8 cellular contexts compared by ENCODE assay signal in genomic region chr19:11323601-11324078, GRCh38. TPM values are rescaled to one million over a fixed set of nuclear protein-coding genes. Genes with fewer than 3 reads are reported as not detected.
A peak's percentile ranks its signal among the peaks of the same experiment; 100 is the strongest.
DNase-seq lines count a peak whose midpoint lies in the region; ATAC-seq and TF ChIP-seq lines count a peak whose summit lies in the region.

No MANE protein-coding gene starts in this region.

- no peak overlapping the region for H3K9ac ChIP-seq in skeletal muscle satellite cell (ENCODE audit: low read depth, low read length)

- TF ChIP-seq CTCF in RWPE2 (IDR thresholded peaks at IDR 0.05; ENCODE audit: poor library complexity, severe bottlenecking) (no peak), epithelial cell of proximal tubule (conservative IDR thresholded peaks at IDR 0.05; ENCODE audit: low read depth, low read length) (no peak)

- H3K27me3 ChIP-seq in RWPE2 (ENCODE audit: insufficient read depth, poor library complexity, severe bottlenecking) (no peaks in the 10 kb centered on the region), skeletal muscle satellite cell (ENCODE audit: control insufficient read depth, insufficient read depth, low read length) (no peaks in the 10 kb centered on the region)

- H3K4me3 ChIP-seq in RWPE2 (ENCODE audit: severe bottlenecking) (no peak overlapping the region), epithelial cell of proximal tubule (ENCODE audit: low read depth, low read length) (peak overlapping the region; percentile 11), skeletal muscle satellite cell (ENCODE audit: low read length) (peak overlapping the region; percentile 52)

- peak overlapping the region; percentile 77 for H3K27ac ChIP-seq in RWPE2 (ENCODE audit: poor library complexity, severe bottlenecking)

- peaks cover 22% of the 10 kb centered on the region for H3K4me1 ChIP-seq in RWPE2 (ENCODE audit: insufficient read depth, poor library complexity, severe bottlenecking)
- peaks cover 16% of the 10 kb centered on the region for H3K4me1 ChIP-seq in skeletal muscle satellite cell (ENCODE audit: control insufficient read depth, insufficient read depth, low read length)

- H3K4me2 ChIP-seq in skeletal muscle satellite cell (ENCODE audit: low read length) = peak overlapping the region; percentile 67

- H3K36me3 ChIP-seq in RWPE2 (ENCODE audit: low read depth) (peaks cover 19% of the 10 kb centered on the region), skeletal muscle satellite cell (ENCODE audit: insufficient read depth, low read length) (no peaks in the 10 kb centered on the region)

- DNase-seq in EH (ENCODE audit: low read depth) = peak; percentile 25
- DNase-seq in RWPE2 (ENCODE audit: low spot score) = no peak
- DNase-seq in epithelial cell of proximal tubule (ENCODE audit: low read depth) = no peak
- no peak for DNase-seq in HUDEP-2 (lab: John Stamatoyannopoulos, UW; ENCODE audit: unreplicated experiment in 76 of 76)
- DNase-seq in DMS 273 (lab: John Stamatoyannopoulos, UW; ENCODE audit: unreplicated experiment) = no peak
- DNase-seq in amygdala (lab: John Stamatoyannopoulos, UW) = no peak
- no peak for DNase-seq in NCI-H82 (lab: John Stamatoyannopoulos, UW)

- ATAC-seq in RWPE2 (ENCODE audit: low read depth) = peak; percentile 4; the same call in 1 of the 3 replicates

- H3K9me3 ChIP-seq in RWPE2 (ENCODE audit: severe bottlenecking) (no peaks in the 10 kb centered on the region), skeletal muscle satellite cell (replicated peaks; ENCODE audit: low read length) (no peaks in the 10 kb centered on the region)

RNA-seq across cellular contexts. Expression of gene RAB3D, which starts 15.8 kb away (rescaled TPM):
- 13.4 and 18.3 TPM in 2 replicates for total RNA-seq in epithelial cell of proximal tubule
- 7.4 and 7.9 TPM in 2 replicates for total RNA-seq in skeletal muscle satellite cell (2012; rRNA removed)

RNA-seq across cellular contexts. Expression of gene TMEM205, which starts 22.4 kb away (rescaled TPM):
- total RNA-seq in epithelial cell of proximal tubule = 226 and 228 TPM in 2 replicates
- total RNA-seq in skeletal muscle satellite cell (2012; rRNA removed) = 74.3 and 78.3 TPM in 2 replicates

RNA-seq across cellular contexts. Expression of gene CCDC159, which starts 22.7 kb away (rescaled TPM):
- 6.1 and 7.8 TPM in 2 replicates for total RNA-seq in epithelial cell of proximal tubule
- total RNA-seq in skeletal muscle satellite cell (2012; rRNA removed) = 2.4 and 4.3 TPM in 2 replicates

RNA-seq across cellular contexts. Expression of gene TSPAN16, which starts 27.7 kb away (rescaled TPM):
- total RNA-seq in epithelial cell of proximal tubule = not detected in 2 replicates
- not detected in 2 replicates for total RNA-seq in skeletal muscle satellite cell (2012; rRNA removed)

RNA-seq across cellular contexts. Expression of gene PLPPR2, which starts 31.6 kb away (rescaled TPM):
- 1.3 and 6.2 TPM in 2 replicates for total RNA-seq in epithelial cell of proximal tubule
- 6.1 and 14.9 TPM in 2 replicates for total RNA-seq in skeletal muscle satellite cell (2012; rRNA removed)
